ENCODE assay signal across 8 cellular contexts in genomic region chr9:129336130-129336528, GRCh38.
DNase-seq lines count a peak whose midpoint lies in the region; ATAC-seq and TF ChIP-seq lines count a peak whose summit lies in the region.

No MANE protein-coding gene starts in this region.

- no peak for TF ChIP-seq POLR2A in transverse colon (IDR thresholded peaks at IDR 0.05)

- H3K79me1 ChIP-seq in mesendoderm (ENCODE audit: low read length): no peaks in the 10 kb centered on the region

- H3K4me1 ChIP-seq in mammary epithelial cell (ENCODE audit: insufficient read depth, low read length): peaks cover 48% of the 10 kb centered on the region
- peaks cover 18% of the 10 kb centered on the region for H3K4me1 ChIP-seq in mesendoderm (ENCODE audit: control insufficient read depth, low read depth, low read length)
- peaks cover 26 to 42% (median 36%) of the 10 kb centered on the region in 4 donors for H3K4me1 ChIP-seq in transverse colon

- H2BK15ac ChIP-seq in mesendoderm (replicated peaks; ENCODE audit: low read depth): no peak overlapping the region

- no peak for TF ChIP-seq CTCF in mammary epithelial cell (conservative IDR thresholded peaks at IDR 0.05 in 1 of 2, IDR thresholded peaks at IDR 0.05 in 1 of 2; ENCODE audit: extremely low read depth in 1 of 2, insufficient read depth in 1 of 2, low read depth in 1 of 2, low read length in 2 of 2)
- TF ChIP-seq CTCF in transverse colon (IDR thresholded peaks at IDR 0.05): no peak

- peaks cover 21% of the 10 kb centered on the region for H3K4me1 Mint-ChIP-seq in activated T-cell treated with anti-CD3 and anti-CD28 coated beads, Interleukin-2, amount 50 U/mL, for 4 hours (ENCODE audit: low read depth)

- intact Hi-C loops in mammary epithelial cell (cut with micrococcal nuclease) (no loop called here), transverse colon (cut with DNase I; ENCODE audit: low total_unique reads) (loop anchor here (10.0 kb wide), 1 partner anchor 159 kb away; no protein-coding TSS in a partner anchor)

- H3K9me3 ChIP-seq in mammary epithelial cell (replicated peaks; ENCODE audit: insufficient read depth, low read length) (no peaks in the 10 kb centered on the region), transverse colon (peaks cover 0 to 2% of the 10 kb centered on the region in 2 donors)

- H3K36me3 ChIP-seq in mammary epithelial cell (ENCODE audit: insufficient read depth, low read length) (no peaks in the 10 kb centered on the region), mesendoderm (ENCODE audit: control insufficient read depth, insufficient read depth, low read length) (no peaks in the 10 kb centered on the region), transverse colon (no peaks in the 10 kb centered on the region)

- in situ Hi-C loops in mammary epithelial cell (cut with MboI; ENCODE audit: low sequenced_read_pairs in 2 of 2): loop anchor here in 1 of 2 donors (25.0 kb wide), 1 partner anchor 276 kb away; the partner anchor contains the start of gene C9orf50
- in situ Hi-C loops in transverse colon (cut with MboI; ENCODE audit: low pct_ligation_motif_present in 1 of 4, low pct_unique_long_range_greater_than_20kb in 1 of 4, low sequenced_read_pairs in 3 of 4): no loop called here

- H4K20me1 ChIP-seq in mammary epithelial cell (ENCODE audit: insufficient read depth, low read length): no peaks in the 10 kb centered on the region

- BruUV-seq in mammary epithelial cell (replicated peaks; lab: Mats Ljungman, UMichigan): no TSS peak

- dilution Hi-C loops in mammary epithelial cell (cut with HindIII; ENCODE audit: low sequenced_read_pairs): loop anchor here (25.0 kb wide), 1 partner anchor 276 kb away; the partner anchor contains the start of gene C9orf50

- H3K27ac ChIP-seq in mammary epithelial cell (ENCODE audit: insufficient read depth, low read depth, low read length): no peak overlapping the region
- H3K27ac ChIP-seq in mesendoderm (ENCODE audit: low read depth, low read length): peak overlapping the region; percentile 83
- H3K27ac ChIP-seq in transverse colon: peak overlapping the region; percentile 79 to 88 (median 84)

- peak overlapping the region; percentile 94 for H3K23ac ChIP-seq in mesendoderm (ENCODE audit: low read length)

- H3K79me2 ChIP-seq in mammary epithelial cell (ENCODE audit: insufficient read depth, low read length): peaks cover 37% of the 10 kb centered on the region
- H3K79me2 ChIP-seq in mesendoderm (ENCODE audit: control insufficient read depth, insufficient read depth, low read length): no peaks in the 10 kb centered on the region

- H3K4me2 ChIP-seq in mammary epithelial cell (ENCODE audit: insufficient read depth, low read depth, low read length) (peak overlapping the region; percentile 93), mesendoderm (ENCODE audit: low read length) (peak overlapping the region; percentile 44)

- H3K4me3 ChIP-seq in mammary epithelial cell (replicated peaks in 1 of 3; ENCODE audit: insufficient read depth in 1 of 3, low read depth in 2 of 3, low read length in 3 of 3) (peak overlapping the region; percentile 19 to 41 (median 35)), mesendoderm (ENCODE audit: low read length) (no peak overlapping the region), transverse colon (peak overlapping the region in 3 of 4 donors; percentile 15 to 40 (median 20))

- no peak overlapping the region for H4K8ac ChIP-seq in mesendoderm (ENCODE audit: low read depth, low read length)

- CTCF ChIA-PET in mammary epithelial cell (lab: Charles Lee; ENCODE audit: low non-redundant PET): no interaction called here

- DNase-seq in activated T-cell treated with anti-CD3 and anti-CD28 coated beads, Interleukin-2, amount 50 U/mL, for 4 hours: no peak
- no peak for DNase-seq in activated T-cell treated with anti-CD3 and anti-CD28 coated beads, Interleukin-2, amount 50 U/mL, for 1 hour
- DNase-seq in mammary epithelial cell: peak; percentile 60
- DNase-seq in mesendoderm: peak; percentile 49
- no peak for DNase-seq in transverse colon
- no peak for DNase-seq in activated CD4-positive, alpha-beta T cell treated with anti-CD3 and anti-CD28 coated beads for 4 hours

- peak overlapping the region; percentile 87 for H3K56ac ChIP-seq in mesendoderm (ENCODE audit: low read length)

- H3K9ac ChIP-seq in mammary epithelial cell (ENCODE audit: insufficient read depth, low read length): no peak overlapping the region
- peak overlapping the region; percentile 69 for H3K9ac ChIP-seq in mesendoderm (ENCODE audit: low read length)

- peaks cover 9% of the 10 kb centered on the region for H3K27me3 Mint-ChIP-seq in activated T-cell treated with anti-CD3 and anti-CD28 coated beads, Interleukin-2, amount 50 U/mL, for 4 hours (ENCODE audit: low read depth)

- peak overlapping the region; percentile 87 for H4K5ac ChIP-seq in mesendoderm (ENCODE audit: low read length)

- peak overlapping the region; percentile 82 for H3K4ac ChIP-seq in mesendoderm (ENCODE audit: low read depth, low read length)

- H2AFZ ChIP-seq in mammary epithelial cell (ENCODE audit: low read depth, low read length): peak overlapping the region; percentile 34

- H3K4me3 Mint-ChIP-seq in activated T-cell treated with anti-CD3 and anti-CD28 coated beads, Interleukin-2, amount 50 U/mL, for 4 hours: peak overlapping the region; percentile 80

- no peak for TF ChIP-seq EP300 in transverse colon (IDR thresholded peaks at IDR 0.05; ENCODE audit: low read depth)

- H2AK5ac ChIP-seq in mesendoderm (ENCODE audit: low read length): peak overlapping the region; percentile 84

- no peak for ATAC-seq in activated T-cell treated with anti-CD3 and anti-CD28 coated beads, Interleukin-2, amount 50 U/mL, for 4 hours
- ATAC-seq in HG02623 (IDR thresholded peaks at IDR 0.05; ENCODE audit: unreplicated experiment) (no peak), GM21423 (IDR thresholded peaks at IDR 0.05; ENCODE audit: unreplicated experiment) (no peak)

- no peaks in the 10 kb centered on the region for H3K36me3 Mint-ChIP-seq in activated T-cell treated with anti-CD3 and anti-CD28 coated beads, Interleukin-2, amount 50 U/mL, for 4 hours (ENCODE audit: insufficient read depth)

- H3K18ac ChIP-seq in mesendoderm (ENCODE audit: low read length): peak overlapping the region; percentile 81

- H3K27me3 ChIP-seq in mammary epithelial cell (ENCODE audit: insufficient read depth, low read length) (no peaks in the 10 kb centered on the region), mesendoderm (ENCODE audit: insufficient read depth, low read length, poor library complexity) (no peaks in the 10 kb centered on the region), transverse colon (peaks cover 14% of the 10 kb centered on the region)

- peaks cover under 1% of the 10 kb centered on the region for H3K9me3 Mint-ChIP-seq in activated T-cell treated with anti-CD3 and anti-CD28 coated beads, Interleukin-2, amount 50 U/mL, for 4 hours

- 46% methylated on average over 5 of the region's 5 CpGs for WGBS in mammary epithelial cell (ENCODE audit: low coverage, missing lambda C conversion rate)
- WGBS in mesendoderm (ENCODE audit: extremely low coverage, insufficient coverage, low lambda C conversion rate): no CpG with 5 or more reads among the region's 5 CpGs
- WGBS in transverse colon (ENCODE audit: low coverage in 1 of 2), 2 donors: 33 to 68% methylated on average over 2 to 5 of the region's 5 CpGs

- peak overlapping the region; percentile 86 for H2BK5ac ChIP-seq in mesendoderm (ENCODE audit: low read length)

- H2BK120ac ChIP-seq in mesendoderm (ENCODE audit: low read depth, low read length): peak overlapping the region; percentile 64

Comparison
In these comparisons a context has a peak if more than half of its experiments do, and no peak if none do; other contexts are left out.
1. DNase-seq: peak in mammary epithelial cell (single experiment) and mesendoderm (single experiment); none in activated T-cell treated with anti-CD3 and anti-CD28 coated beads, Interleukin-2, amount 50 U/mL, for 4 hours (single experiment), activated T-cell treated with anti-CD3 and anti-CD28 coated beads, Interleukin-2, amount 50 U/mL, for 1 hour (single experiment), transverse colon (single experiment) and activated CD4-positive, alpha-beta T cell treated with anti-CD3 and anti-CD28 coated beads for 4 hours (0 of 2).